ENCODE assay signal across 18 cellular contexts in the genomic region with DNA sequence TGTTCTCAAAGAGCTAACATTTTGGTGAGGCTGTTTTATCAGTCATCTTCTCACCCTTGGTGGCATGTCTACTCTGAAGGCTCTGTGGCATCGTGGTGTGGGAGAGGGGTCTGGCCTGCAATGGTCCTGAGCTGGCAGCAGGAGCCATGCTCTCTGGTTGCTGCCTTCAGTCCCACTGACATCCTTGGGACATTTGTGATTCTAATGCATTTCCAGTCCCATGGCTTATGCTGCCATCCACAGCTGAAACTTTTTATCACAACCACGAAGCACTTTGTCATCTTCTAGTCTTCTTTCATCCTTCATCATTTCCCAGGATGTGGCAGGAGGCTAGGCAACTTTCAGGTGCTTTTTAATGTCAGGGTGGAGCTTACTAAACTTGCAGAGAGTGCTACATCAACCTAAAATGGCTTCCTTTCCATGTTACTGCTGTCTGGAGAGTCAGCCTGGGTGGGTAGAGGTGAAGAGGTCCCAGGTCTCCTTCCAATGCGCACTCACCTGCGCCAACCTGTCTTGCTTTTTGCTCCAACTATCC.
DNase-seq lines count a peak whose midpoint lies in the region; ATAC-seq and TF ChIP-seq lines count a peak whose summit lies in the region.
"Had no signal": no experiment of that assay in that cellular context is flagged by ENCODE, and none has a peak within 500 bp of the region (broad histone marks: within the 10 kb centered on the region; RNA-seq: fewer than 3 reads in every experiment).

No MANE protein-coding gene starts in this region.

- no peaks in the 10 kb centered on the region for H3K9me2 ChIP-seq in GM23338 (ENCODE audit: insufficient read depth)

- H3F3A ChIP-seq in GM23338 (replicated peaks; ENCODE audit: low read depth) = no peaks in the 10 kb centered on the region

- H4K20me1 ChIP-seq in GM23338 (replicated peaks; ENCODE audit: insufficient read depth) = no peaks in the 10 kb centered on the region
- H4K20me1 ChIP-seq: BLaER1 treated with 17β-estradiol and CSF1 and Interleukin-3, amounts not matched to agents 10 nM and 100 nM had no signal

- H3K4me3 ChIP-seq in GM23338 (no peak overlapping the region), heart left ventricle (no peak overlapping the region)
- H3K4me3 ChIP-seq: BLaER1 treated with 17β-estradiol and CSF1 and Interleukin-3, amounts not matched to agents 10 nM and 100 nM; lower lobe of right lung; vagina had no signal

- H3K4me1 Mint-ChIP-seq in GM23338 = no peaks in the 10 kb centered on the region; the same call in 2 of the 3 replicates
- H3K4me1 Mint-ChIP-seq in activated T-helper 17 cell treated with anti-CD3 and anti-CD28 coated beads, Interleukin-2, amount 50 U/mL, for 72 hours = no peaks in the 10 kb centered on the region
- H3K4me1 Mint-ChIP-seq in stimulated activated effector memory CD8-positive, alpha-beta T cell treated with anti-CD3 and anti-CD28 coated beads, Interleukin-12 subunit alpha, Interleukin-12 subunit beta, amount 100 ng/mL, for 72 hours = no peaks in the 10 kb centered on the region
- H3K4me1 Mint-ChIP-seq: nephron; stimulated activated memory B cell treated with anti-CD40 and anti-IgM and Interleukin-4, amounts not matched to agents 10 μg/mL and 1 μg/mL and 100 μg/mL, for 72 hours had no signal

- H3K79me2 ChIP-seq in GM23338 (replicated peaks; ENCODE audit: insufficient read depth) = no peaks in the 10 kb centered on the region

- H3K36me3 ChIP-seq in GM23338 (ENCODE audit: insufficient read depth) = no peaks in the 10 kb centered on the region
- H3K36me3 ChIP-seq in heart left ventricle = no peaks in the 10 kb centered on the region
- H3K36me3 ChIP-seq: BLaER1 treated with 17β-estradiol and CSF1 and Interleukin-3, amounts not matched to agents 10 nM and 100 nM; lower lobe of right lung; vagina had no signal

- no peak overlapping the region for H3K27ac ChIP-seq in GM23338 (ENCODE audit: low read depth)
- H3K27ac ChIP-seq in heart left ventricle = no peak overlapping the region
- H3K27ac ChIP-seq: BLaER1 treated with 17β-estradiol and CSF1 and Interleukin-3, amounts not matched to agents 10 nM and 100 nM; lower lobe of right lung; vagina had no signal

- no peaks in the 10 kb centered on the region for H3K4me1 ChIP-seq in GM23338 (ENCODE audit: insufficient read depth)
- no peaks in the 10 kb centered on the region for H3K4me1 ChIP-seq in heart left ventricle
- H3K4me1 ChIP-seq: BLaER1 treated with 17β-estradiol and CSF1 and Interleukin-3, amounts not matched to agents 10 nM and 100 nM; lower lobe of right lung; vagina had no signal

- H3K27me3 ChIP-seq in GM23338 (ENCODE audit: insufficient read depth) = no peaks in the 10 kb centered on the region
- H3K27me3 ChIP-seq in heart left ventricle = peaks cover 0 to 3% (median 0%) of the 10 kb centered on the region in 9 donors
- H3K27me3 ChIP-seq: BLaER1 treated with 17β-estradiol and CSF1 and Interleukin-3, amounts not matched to agents 10 nM and 100 nM; vagina had no signal

- H3K9me3 ChIP-seq in heart left ventricle = no peaks in the 10 kb centered on the region
- H3K9me3 ChIP-seq: lower lobe of right lung, vagina had no signal

- no peak for TF ChIP-seq POLR2A in heart left ventricle (IDR thresholded peaks at IDR 0.05)

- peak in 1 of 2 experiments; percentile 58; a peak in 2 of 4 replicates for TF ChIP-seq CTCF in GM23338 (conservative IDR thresholded peaks at IDR 0.05; ENCODE audit: low read depth in 2 of 2)
- TF ChIP-seq CTCF in heart left ventricle (IDR thresholded peaks at IDR 0.05) = peak in 5 of 12 donors; percentile 5 to 28 (median 22)

- H3K36me3 Mint-ChIP-seq in activated naive CD4-positive, alpha-beta T cell treated with anti-CD3 and anti-CD28 coated beads, Interleukin-2, amount 50 U/mL, for 72 hours = no peaks in the 10 kb centered on the region
- no peaks in the 10 kb centered on the region for H3K36me3 Mint-ChIP-seq in GM23338 (ENCODE audit: low read depth)
- H3K36me3 Mint-ChIP-seq in activated T-helper 17 cell treated with anti-CD3 and anti-CD28 coated beads, Interleukin-2, amount 50 U/mL, for 72 hours (ENCODE audit: low read depth) = no peaks in the 10 kb centered on the region
- no peaks in the 10 kb centered on the region for H3K36me3 Mint-ChIP-seq in stimulated activated effector memory CD8-positive, alpha-beta T cell treated with anti-CD3 and anti-CD28 coated beads, Interleukin-12 subunit alpha, Interleukin-12 subunit beta, amount 100 ng/mL, for 72 hours
- H3K36me3 Mint-ChIP-seq: stimulated activated memory B cell treated with anti-CD40 and anti-IgM and Interleukin-4, amounts not matched to agents 10 μg/mL and 1 μg/mL and 100 μg/mL, for 72 hours had no signal

- 0 out of 2 replicates have a peak overlapping the region, but pooled peaks have one; percentile 40 for H2AFZ ChIP-seq in GM23338

- peak; percentile 40 to 57 for ATAC-seq in activated naive CD4-positive, alpha-beta T cell treated with anti-CD3 and anti-CD28 coated beads, Interleukin-2, amount 50 U/mL, for 72 hours
- ATAC-seq in GM23338 (peak; percentile 35; the same call in 2 of the 3 replicates), heart left ventricle (no peak)
- peak; percentile 26 for ATAC-seq in activated T-helper 17 cell treated with anti-CD3 and anti-CD28 coated beads, Interleukin-2, amount 50 U/mL, for 72 hours (replicated peaks)
- peak; percentile 43 for ATAC-seq in stimulated activated effector memory CD8-positive, alpha-beta T cell treated with anti-CD3 and anti-CD28 coated beads, Interleukin-12 subunit alpha, Interleukin-12 subunit beta, amount 100 ng/mL, for 72 hours
- ATAC-seq: activated CD4-positive, CD25-positive, alpha-beta regulatory T cell treated with anti-CD3 and anti-CD28 coated beads, Interleukin-2, amount 50 U/mL, for 24 hours; lower lobe of right lung; sciatic nerve; stimulated activated memory B cell treated with anti-CD40 and anti-IgM and Interleukin-4, amounts not matched to agents 10 μg/mL and 1 μg/mL and 100 μg/mL, for 72 hours had no signal

- intact Hi-C loops in heart left ventricle (cut with DNase I) = loop anchor here in 3 of 10 donors (5.0 to 10.0 kb wide), 3 partner anchors 133 to 215 kb away; no protein-coding TSS in a partner anchor

- H3K27me3 Mint-ChIP-seq in GM23338 (ENCODE audit: insufficient read depth, low read depth, poor library complexity) = no peaks in the 10 kb centered on the region
- peaks cover 1% of the 10 kb centered on the region for H3K27me3 Mint-ChIP-seq in activated T-helper 17 cell treated with anti-CD3 and anti-CD28 coated beads, Interleukin-2, amount 50 U/mL, for 72 hours

- DNase-seq in activated naive CD4-positive, alpha-beta T cell treated with anti-CD3 and anti-CD28 coated beads, Interleukin-2, amount 50 U/mL, for 72 hours (ENCODE audit: low spot score in 2 of 2) = no peak
- no peak for DNase-seq in activated naive CD4-positive, alpha-beta T cell treated with anti-CD3 and anti-CD28 coated beads, Interleukin-2, amount 50 U/mL, for 16 hours
- DNase-seq in GM23338 (ENCODE audit: low spot score) = peak; percentile 15
- no peak for DNase-seq in stimulated activated effector memory CD8-positive, alpha-beta T cell treated with anti-CD3 and anti-CD28 coated beads, Interleukin-12 subunit alpha, Interleukin-12 subunit beta, amount 100 ng/mL, for 72 hours (ENCODE audit: low spot score in 2 of 2)
- DNase-seq in NCI-H1048 (lab: John Stamatoyannopoulos, UW) = no peak
- no peak for DNase-seq in NCI-H510A (lab: John Stamatoyannopoulos, UW)
- no peak for DNase-seq in heart left ventricle
- DNase-seq: activated T-cell treated with anti-CD3 and anti-CD28 coated beads for 4 hours; lower lobe of right lung; NCI-H2171; stimulated activated CD4-positive, alpha-beta T cell treated with anti-CD3 and anti-CD28 coated beads, Interleukin-4, amount 100 ng/mL, for 4 hours had no signal

- 72 to 76% (median 75%) methylated on average over 4 of the region's 4 CpGs for WGBS in heart left ventricle, 4 donors

- no peak overlapping the region for H3K4me3 Mint-ChIP-seq in GM23338
- no peak overlapping the region for H3K4me3 Mint-ChIP-seq in activated T-helper 17 cell treated with anti-CD3 and anti-CD28 coated beads, Interleukin-2, amount 50 U/mL, for 72 hours
- no peak overlapping the region for H3K4me3 Mint-ChIP-seq in stimulated activated effector memory CD8-positive, alpha-beta T cell treated with anti-CD3 and anti-CD28 coated beads, Interleukin-12 subunit alpha, Interleukin-12 subunit beta, amount 100 ng/mL, for 72 hours
- H3K4me3 Mint-ChIP-seq: nephron; stimulated activated memory B cell treated with anti-CD40 and anti-IgM and Interleukin-4, amounts not matched to agents 10 μg/mL and 1 μg/mL and 100 μg/mL, for 72 hours had no signal

- H3K27ac Mint-ChIP-seq in activated naive CD4-positive, alpha-beta T cell treated with anti-CD3 and anti-CD28 coated beads, Interleukin-2, amount 50 U/mL, for 72 hours = no peak overlapping the region
- no peak overlapping the region for H3K27ac Mint-ChIP-seq in GM23338
- no peak overlapping the region for H3K27ac Mint-ChIP-seq in activated T-helper 17 cell treated with anti-CD3 and anti-CD28 coated beads, Interleukin-2, amount 50 U/mL, for 72 hours
- H3K27ac Mint-ChIP-seq in stimulated activated effector memory CD8-positive, alpha-beta T cell treated with anti-CD3 and anti-CD28 coated beads, Interleukin-12 subunit alpha, Interleukin-12 subunit beta, amount 100 ng/mL, for 72 hours = no peak overlapping the region
- H3K27ac Mint-ChIP-seq: nephron; stimulated activated memory B cell treated with anti-CD40 and anti-IgM and Interleukin-4, amounts not matched to agents 10 μg/mL and 1 μg/mL and 100 μg/mL, for 72 hours had no signal

- H3K4me2 ChIP-seq in GM23338 = no peak overlapping the region
- H3K4me2 ChIP-seq: BLaER1 treated with 17β-estradiol and CSF1 and Interleukin-3, amounts not matched to agents 10 nM and 100 nM had no signal

- no peaks in the 10 kb centered on the region for H3K9me3 Mint-ChIP-seq in activated naive CD4-positive, alpha-beta T cell treated with anti-CD3 and anti-CD28 coated beads, Interleukin-2, amount 50 U/mL, for 72 hours
- H3K9me3 Mint-ChIP-seq in GM23338 = no peaks in the 10 kb centered on the region
- no peaks in the 10 kb centered on the region for H3K9me3 Mint-ChIP-seq in activated T-helper 17 cell treated with anti-CD3 and anti-CD28 coated beads, Interleukin-2, amount 50 U/mL, for 72 hours
- H3K9me3 Mint-ChIP-seq in stimulated activated effector memory CD8-positive, alpha-beta T cell treated with anti-CD3 and anti-CD28 coated beads, Interleukin-12 subunit alpha, Interleukin-12 subunit beta, amount 100 ng/mL, for 72 hours = no peaks in the 10 kb centered on the region
- H3K9me3 Mint-ChIP-seq: nephron; stimulated activated memory B cell treated with anti-CD40 and anti-IgM and Interleukin-4, amounts not matched to agents 10 μg/mL and 1 μg/mL and 100 μg/mL, for 72 hours had no signal

TF ChIP-seq in GM23338, 12 proteins besides CTCF, POLR2A, EP300 and RAD21 (continues in another document):
- no peak for TF ChIP-seq STAT1 (IDR thresholded peaks at IDR 0.05; ENCODE audit: unreplicated experiment)
- TF ChIP-seq ZNF114 (CRISPR knock-in tag; IDR thresholded peaks at IDR 0.05) = no peak
- TF ChIP-seq NANOG (IDR thresholded peaks at IDR 0.05; ENCODE audit: borderline replicate concordance) = no peak
- TF ChIP-seq POLR2AphosphoS5 (IDR thresholded peaks at IDR 0.05; ENCODE audit: low read depth) = no peak

Comparison
In these comparisons a context has a peak if more than half of its experiments do, and no peak if none do; other contexts are left out.
1. ATAC-seq: peak in activated naive CD4-positive, alpha-beta T cell treated with anti-CD3 and anti-CD28 coated beads, Interleukin-2, amount 50 U/mL, for 72 hours (2 of 2), GM23338 (single experiment), activated T-helper 17 cell treated with anti-CD3 and anti-CD28 coated beads, Interleukin-2, amount 50 U/mL, for 72 hours (single experiment) and stimulated activated effector memory CD8-positive, alpha-beta T cell treated with anti-CD3 and anti-CD28 coated beads, Interleukin-12 subunit alpha, Interleukin-12 subunit beta, amount 100 ng/mL, for 72 hours (single experiment); none in heart left ventricle (0 of 4).